In the genomic region with DNA sequence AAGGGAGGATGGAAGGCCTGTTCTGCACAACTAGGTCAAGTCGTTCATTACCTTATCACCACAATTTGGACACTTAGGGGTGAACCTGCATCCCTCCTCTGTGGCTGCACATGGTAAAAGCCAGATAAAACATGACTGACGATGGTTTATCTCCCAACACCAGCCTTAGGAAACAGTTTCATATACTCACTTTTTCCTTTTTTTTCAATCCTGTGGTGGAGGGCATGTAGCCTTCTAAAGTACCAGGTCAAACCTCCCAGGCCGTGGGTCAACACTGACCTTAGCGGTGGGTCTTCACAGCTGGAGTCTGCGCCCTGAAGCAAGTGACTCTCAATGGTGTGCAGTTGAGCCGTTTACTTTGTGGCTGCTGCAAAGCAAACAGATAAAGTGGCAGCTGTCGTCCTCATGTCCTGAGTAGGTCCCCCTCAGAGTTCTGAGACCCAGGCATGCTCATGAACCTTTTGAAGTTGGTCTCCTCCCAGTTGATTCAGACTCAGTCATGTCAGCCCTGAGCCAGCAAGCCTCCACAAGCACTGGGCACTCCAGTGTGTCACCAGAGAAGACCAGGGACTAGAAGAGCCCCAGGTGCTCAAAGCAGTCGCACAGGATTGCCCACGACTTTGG, we compare ENCODE assay signal across 1 cellular context.
TF ChIP-seq lines count a peak whose summit lies in the region.

No MANE protein-coding gene starts in this region.

TF ChIP-seq in K562, 482 proteins besides CTCF, POLR2A, EP300 and RAD21 (continued from another document):
- 0 out of 2 replicates have a peak, but pooled peaks have one; percentile 16 for TF ChIP-seq ILF3 (IDR thresholded peaks at IDR 0.05; ENCODE audit: borderline replicate concordance)
- TF ChIP-seq ZNF668 (CRISPR knock-in tag; IDR thresholded peaks at IDR 0.05) = no peak
- 0 out of 2 replicates have a peak, but pooled peaks have one; percentile 22 for TF ChIP-seq RAD51 (IDR thresholded peaks at IDR 0.05; ENCODE audit: borderline replicate concordance, low read depth)
- TF ChIP-seq MBD2 (IDR thresholded peaks at IDR 0.05; ENCODE audit: borderline replicate concordance, low read depth) = peak; percentile 84
- TF ChIP-seq ZNF707 (CRISPR knock-in tag; conservative IDR thresholded peaks at IDR 0.05) = no peak
- peak; percentile 98 for TF ChIP-seq NCOR1 (IDR thresholded peaks at IDR 0.05)
- TF ChIP-seq HNRNPH1 (optimal IDR thresholded peaks at IDR 0.05; ENCODE audit: low read depth, low read length) = no peak
- TF ChIP-seq ZNF766 (CRISPR knock-in tag; conservative IDR thresholded peaks at IDR 0.05) = peak; percentile 89
- no peak for TF ChIP-seq ZNF23 (CRISPR knock-in tag; IDR thresholded peaks at IDR 0.05)
- TF ChIP-seq RFX1 (IDR thresholded peaks at IDR 0.05) = no peak
- TF ChIP-seq, protein P1, sequence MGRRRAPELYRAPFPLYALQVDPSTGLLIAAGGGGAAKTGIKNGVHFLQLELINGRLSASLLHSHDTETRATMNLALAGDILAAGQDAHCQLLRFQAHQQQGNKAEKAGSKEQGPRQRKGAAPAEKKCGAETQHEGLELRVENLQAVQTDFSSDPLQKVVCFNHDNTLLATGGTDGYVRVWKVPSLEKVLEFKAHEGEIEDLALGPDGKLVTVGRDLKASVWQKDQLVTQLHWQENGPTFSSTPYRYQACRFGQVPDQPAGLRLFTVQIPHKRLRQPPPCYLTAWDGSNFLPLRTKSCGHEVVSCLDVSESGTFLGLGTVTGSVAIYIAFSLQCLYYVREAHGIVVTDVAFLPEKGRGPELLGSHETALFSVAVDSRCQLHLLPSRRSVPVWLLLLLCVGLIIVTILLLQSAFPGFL (CRISPR knock-in tag; IDR thresholded peaks at IDR 0.05) = 0 out of 2 replicates have a peak, but pooled peaks have one; percentile 39
- TF ChIP-seq, protein P2, sequence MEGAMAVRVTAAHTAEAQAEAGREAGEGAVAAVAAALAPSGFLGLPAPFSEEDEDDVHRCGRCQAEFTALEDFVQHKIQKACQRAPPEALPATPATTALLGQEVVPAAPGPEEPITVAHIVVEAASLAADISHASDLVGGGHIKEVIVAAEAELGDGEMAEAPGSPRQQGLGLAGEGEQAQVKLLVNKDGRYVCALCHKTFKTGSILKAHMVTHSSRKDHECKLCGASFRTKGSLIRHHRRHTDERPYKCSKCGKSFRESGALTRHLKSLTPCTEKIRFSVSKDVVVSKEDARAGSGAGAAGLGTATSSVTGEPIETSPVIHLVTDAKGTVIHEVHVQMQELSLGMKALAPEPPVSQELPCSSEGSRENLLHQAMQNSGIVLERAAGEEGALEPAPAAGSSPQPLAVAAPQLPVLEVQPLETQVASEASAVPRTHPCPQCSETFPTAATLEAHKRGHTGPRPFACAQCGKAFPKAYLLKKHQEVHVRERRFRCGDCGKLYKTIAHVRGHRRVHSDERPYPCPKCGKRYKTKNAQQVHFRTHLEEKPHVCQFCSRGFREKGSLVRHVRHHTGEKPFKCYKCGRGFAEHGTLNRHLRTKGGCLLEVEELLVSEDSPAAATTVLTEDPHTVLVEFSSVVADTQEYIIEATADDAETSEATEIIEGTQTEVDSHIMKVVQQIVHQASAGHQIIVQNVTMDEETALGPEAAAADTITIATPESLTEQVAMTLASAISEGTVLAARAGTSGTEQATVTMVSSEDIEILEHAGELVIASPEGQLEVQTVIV (CRISPR knock-in tag; IDR thresholded peaks at IDR 0.05; ENCODE audit: borderline replicate concordance) = no peak
- TF ChIP-seq ERF (CRISPR knock-in tag; IDR thresholded peaks at IDR 0.05) = 0 out of 2 replicates have a peak, but pooled peaks have one; percentile 59
- TF ChIP-seq CHD4 (IDR thresholded peaks at IDR 0.05; ENCODE audit: insufficient read depth, insufficient replicate concordance, low read depth, low read length, poor library complexity, severe bottlenecking) = no peak
- no peak for TF ChIP-seq ZNF197 (CRISPR knock-in tag; IDR thresholded peaks at IDR 0.05; ENCODE audit: low read depth)
- TF ChIP-seq, protein P3, sequence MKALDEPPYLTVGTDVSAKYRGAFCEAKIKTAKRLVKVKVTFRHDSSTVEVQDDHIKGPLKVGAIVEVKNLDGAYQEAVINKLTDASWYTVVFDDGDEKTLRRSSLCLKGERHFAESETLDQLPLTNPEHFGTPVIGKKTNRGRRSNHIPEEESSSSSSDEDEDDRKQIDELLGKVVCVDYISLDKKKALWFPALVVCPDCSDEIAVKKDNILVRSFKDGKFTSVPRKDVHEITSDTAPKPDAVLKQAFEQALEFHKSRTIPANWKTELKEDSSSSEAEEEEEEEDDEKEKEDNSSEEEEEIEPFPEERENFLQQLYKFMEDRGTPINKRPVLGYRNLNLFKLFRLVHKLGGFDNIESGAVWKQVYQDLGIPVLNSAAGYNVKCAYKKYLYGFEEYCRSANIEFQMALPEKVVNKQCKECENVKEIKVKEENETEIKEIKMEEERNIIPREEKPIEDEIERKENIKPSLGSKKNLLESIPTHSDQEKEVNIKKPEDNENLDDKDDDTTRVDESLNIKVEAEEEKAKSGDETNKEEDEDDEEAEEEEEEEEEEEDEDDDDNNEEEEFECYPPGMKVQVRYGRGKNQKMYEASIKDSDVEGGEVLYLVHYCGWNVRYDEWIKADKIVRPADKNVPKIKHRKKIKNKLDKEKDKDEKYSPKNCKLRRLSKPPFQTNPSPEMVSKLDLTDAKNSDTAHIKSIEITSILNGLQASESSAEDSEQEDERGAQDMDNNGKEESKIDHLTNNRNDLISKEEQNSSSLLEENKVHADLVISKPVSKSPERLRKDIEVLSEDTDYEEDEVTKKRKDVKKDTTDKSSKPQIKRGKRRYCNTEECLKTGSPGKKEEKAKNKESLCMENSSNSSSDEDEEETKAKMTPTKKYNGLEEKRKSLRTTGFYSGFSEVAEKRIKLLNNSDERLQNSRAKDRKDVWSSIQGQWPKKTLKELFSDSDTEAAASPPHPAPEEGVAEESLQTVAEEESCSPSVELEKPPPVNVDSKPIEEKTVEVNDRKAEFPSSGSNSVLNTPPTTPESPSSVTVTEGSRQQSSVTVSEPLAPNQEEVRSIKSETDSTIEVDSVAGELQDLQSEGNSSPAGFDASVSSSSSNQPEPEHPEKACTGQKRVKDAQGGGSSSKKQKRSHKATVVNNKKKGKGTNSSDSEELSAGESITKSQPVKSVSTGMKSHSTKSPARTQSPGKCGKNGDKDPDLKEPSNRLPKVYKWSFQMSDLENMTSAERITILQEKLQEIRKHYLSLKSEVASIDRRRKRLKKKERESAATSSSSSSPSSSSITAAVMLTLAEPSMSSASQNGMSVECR (CRISPR knock-in tag; IDR thresholded peaks at IDR 0.05) = no peak
- TF ChIP-seq, protein P4, sequence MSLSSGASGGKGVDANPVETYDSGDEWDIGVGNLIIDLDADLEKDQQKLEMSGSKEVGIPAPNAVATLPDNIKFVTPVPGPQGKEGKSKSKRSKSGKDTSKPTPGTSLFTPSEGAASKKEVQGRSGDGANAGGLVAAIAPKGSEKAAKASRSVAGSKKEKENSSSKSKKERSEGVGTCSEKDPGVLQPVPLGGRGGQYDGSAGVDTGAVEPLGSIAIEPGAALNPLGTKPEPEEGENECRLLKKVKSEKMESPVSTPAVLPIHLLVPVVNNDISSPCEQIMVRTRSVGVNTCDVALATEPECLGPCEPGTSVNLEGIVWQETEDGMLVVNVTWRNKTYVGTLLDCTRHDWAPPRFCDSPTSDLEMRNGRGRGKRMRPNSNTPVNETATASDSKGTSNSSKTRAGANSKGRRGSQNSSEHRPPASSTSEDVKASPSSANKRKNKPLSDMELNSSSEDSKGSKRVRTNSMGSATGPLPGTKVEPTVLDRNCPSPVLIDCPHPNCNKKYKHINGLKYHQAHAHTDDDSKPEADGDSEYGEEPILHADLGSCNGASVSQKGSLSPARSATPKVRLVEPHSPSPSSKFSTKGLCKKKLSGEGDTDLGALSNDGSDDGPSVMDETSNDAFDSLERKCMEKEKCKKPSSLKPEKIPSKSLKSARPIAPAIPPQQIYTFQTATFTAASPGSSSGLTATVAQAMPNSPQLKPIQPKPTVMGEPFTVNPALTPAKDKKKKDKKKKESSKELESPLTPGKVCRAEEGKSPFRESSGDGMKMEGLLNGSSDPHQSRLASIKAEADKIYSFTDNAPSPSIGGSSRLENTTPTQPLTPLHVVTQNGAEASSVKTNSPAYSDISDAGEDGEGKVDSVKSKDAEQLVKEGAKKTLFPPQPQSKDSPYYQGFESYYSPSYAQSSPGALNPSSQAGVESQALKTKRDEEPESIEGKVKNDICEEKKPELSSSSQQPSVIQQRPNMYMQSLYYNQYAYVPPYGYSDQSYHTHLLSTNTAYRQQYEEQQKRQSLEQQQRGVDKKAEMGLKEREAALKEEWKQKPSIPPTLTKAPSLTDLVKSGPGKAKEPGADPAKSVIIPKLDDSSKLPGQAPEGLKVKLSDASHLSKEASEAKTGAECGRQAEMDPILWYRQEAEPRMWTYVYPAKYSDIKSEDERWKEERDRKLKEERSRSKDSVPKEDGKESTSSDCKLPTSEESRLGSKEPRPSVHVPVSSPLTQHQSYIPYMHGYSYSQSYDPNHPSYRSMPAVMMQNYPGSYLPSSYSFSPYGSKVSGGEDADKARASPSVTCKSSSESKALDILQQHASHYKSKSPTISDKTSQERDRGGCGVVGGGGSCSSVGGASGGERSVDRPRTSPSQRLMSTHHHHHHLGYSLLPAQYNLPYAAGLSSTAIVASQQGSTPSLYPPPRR (CRISPR knock-in tag; IDR thresholded peaks at IDR 0.05; ENCODE audit: borderline replicate concordance) = peak; percentile 98
- TF ChIP-seq, protein P5, sequence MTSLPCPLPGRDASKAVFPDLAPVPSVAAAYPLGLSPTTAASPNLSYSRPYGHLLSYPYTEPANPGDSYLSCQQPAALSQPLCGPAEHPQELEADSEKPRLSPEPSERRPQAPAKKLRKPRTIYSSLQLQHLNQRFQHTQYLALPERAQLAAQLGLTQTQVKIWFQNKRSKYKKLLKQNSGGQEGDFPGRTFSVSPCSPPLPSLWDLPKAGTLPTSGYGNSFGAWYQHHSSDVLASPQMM (CRISPR knock-in tag; IDR thresholded peaks at IDR 0.05) = no peak
- TF ChIP-seq, protein P6, sequence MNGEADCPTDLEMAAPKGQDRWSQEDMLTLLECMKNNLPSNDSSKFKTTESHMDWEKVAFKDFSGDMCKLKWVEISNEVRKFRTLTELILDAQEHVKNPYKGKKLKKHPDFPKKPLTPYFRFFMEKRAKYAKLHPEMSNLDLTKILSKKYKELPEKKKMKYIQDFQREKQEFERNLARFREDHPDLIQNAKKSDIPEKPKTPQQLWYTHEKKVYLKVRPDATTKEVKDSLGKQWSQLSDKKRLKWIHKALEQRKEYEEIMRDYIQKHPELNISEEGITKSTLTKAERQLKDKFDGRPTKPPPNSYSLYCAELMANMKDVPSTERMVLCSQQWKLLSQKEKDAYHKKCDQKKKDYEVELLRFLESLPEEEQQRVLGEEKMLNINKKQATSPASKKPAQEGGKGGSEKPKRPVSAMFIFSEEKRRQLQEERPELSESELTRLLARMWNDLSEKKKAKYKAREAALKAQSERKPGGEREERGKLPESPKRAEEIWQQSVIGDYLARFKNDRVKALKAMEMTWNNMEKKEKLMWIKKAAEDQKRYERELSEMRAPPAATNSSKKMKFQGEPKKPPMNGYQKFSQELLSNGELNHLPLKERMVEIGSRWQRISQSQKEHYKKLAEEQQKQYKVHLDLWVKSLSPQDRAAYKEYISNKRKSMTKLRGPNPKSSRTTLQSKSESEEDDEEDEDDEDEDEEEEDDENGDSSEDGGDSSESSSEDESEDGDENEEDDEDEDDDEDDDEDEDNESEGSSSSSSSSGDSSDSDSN (IDR thresholded peaks at IDR 0.05; ENCODE audit: borderline replicate concordance in 1 of 2, low read depth in 2 of 2, low read length in 2 of 2) = 0 out of 4 replicates have a peak, but pooled peaks of 1 of the 2 experiments have one; percentile 25
- TF ChIP-seq, protein P7, sequence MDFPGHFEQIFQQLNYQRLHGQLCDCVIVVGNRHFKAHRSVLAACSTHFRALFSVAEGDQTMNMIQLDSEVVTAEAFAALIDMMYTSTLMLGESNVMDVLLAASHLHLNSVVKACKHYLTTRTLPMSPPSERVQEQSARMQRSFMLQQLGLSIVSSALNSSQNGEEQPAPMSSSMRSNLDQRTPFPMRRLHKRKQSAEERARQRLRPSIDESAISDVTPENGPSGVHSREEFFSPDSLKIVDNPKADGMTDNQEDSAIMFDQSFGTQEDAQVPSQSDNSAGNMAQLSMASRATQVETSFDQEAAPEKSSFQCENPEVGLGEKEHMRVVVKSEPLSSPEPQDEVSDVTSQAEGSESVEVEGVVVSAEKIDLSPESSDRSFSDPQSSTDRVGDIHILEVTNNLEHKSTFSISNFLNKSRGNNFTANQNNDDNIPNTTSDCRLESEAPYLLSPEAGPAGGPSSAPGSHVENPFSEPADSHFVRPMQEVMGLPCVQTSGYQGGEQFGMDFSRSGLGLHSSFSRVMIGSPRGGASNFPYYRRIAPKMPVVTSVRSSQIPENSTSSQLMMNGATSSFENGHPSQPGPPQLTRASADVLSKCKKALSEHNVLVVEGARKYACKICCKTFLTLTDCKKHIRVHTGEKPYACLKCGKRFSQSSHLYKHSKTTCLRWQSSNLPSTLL (IDR thresholded peaks at IDR 0.05) = no peak
- TF ChIP-seq STAT5B (CRISPR knock-in tag; IDR thresholded peaks at IDR 0.05) = no peak
- TF ChIP-seq HMG20B (CRISPR knock-in tag; IDR thresholded peaks at IDR 0.05) = no peak
- no peak for TF ChIP-seq SUPT5H (IDR thresholded peaks at IDR 0.05)
- TF ChIP-seq TAL1 (IDR thresholded peaks at IDR 0.05) = peak; percentile 98
- TF ChIP-seq, protein P8, sequence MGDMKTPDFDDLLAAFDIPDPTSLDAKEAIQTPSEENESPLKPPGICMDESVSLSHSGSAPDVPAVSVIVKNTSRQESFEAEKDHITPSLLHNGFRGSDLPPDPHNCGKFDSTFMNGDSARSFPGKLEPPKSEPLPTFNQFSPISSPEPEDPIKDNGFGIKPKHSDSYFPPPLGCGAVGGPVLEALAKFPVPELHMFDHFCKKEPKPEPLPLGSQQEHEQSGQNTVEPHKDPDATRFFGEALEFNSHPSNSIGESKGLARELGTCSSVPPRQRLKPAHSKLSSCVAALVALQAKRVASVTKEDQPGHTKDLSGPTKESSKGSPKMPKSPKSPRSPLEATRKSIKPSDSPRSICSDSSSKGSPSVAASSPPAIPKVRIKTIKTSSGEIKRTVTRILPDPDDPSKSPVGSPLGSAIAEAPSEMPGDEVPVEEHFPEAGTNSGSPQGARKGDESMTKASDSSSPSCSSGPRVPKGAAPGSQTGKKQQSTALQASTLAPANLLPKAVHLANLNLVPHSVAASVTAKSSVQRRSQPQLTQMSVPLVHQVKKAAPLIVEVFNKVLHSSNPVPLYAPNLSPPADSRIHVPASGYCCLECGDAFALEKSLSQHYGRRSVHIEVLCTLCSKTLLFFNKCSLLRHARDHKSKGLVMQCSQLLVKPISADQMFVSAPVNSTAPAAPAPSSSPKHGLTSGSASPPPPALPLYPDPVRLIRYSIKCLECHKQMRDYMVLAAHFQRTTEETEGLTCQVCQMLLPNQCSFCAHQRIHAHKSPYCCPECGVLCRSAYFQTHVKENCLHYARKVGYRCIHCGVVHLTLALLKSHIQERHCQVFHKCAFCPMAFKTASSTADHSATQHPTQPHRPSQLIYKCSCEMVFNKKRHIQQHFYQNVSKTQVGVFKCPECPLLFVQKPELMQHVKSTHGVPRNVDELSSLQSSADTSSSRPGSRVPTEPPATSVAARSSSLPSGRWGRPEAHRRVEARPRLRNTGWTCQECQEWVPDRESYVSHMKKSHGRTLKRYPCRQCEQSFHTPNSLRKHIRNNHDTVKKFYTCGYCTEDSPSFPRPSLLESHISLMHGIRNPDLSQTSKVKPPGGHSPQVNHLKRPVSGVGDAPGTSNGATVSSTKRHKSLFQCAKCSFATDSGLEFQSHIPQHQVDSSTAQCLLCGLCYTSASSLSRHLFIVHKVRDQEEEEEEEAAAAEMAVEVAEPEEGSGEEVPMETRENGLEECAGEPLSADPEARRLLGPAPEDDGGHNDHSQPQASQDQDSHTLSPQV (IDR thresholded peaks at IDR 0.05) = peak; percentile 66
TF ChIP-seq in K562: peak in this region for 149.
